ENCODE assay signal across 23 cellular contexts in genomic region chr12:49349266-49349665, GRCh38. TPM values are rescaled to one million over a fixed set of nuclear protein-coding genes. Genes with fewer than 3 reads are reported as not detected.
"Had no signal": no experiment of that assay in that cellular context is flagged by ENCODE, and none has a peak within 500 bp of the region (broad histone marks: within the 10 kb centered on the region; RNA-seq: fewer than 3 reads in every experiment).

No MANE protein-coding gene starts in this region.

- H3K9me3 ChIP-seq: body of pancreas, left ventricle myocardium inferior, neutrophil had no signal

- H3K4me3 Mint-ChIP-seq: activated CD4-positive, alpha-beta memory T cell treated with anti-CD3 and anti-CD28 coated beads, Interleukin-2, amount 10 ng/mL, durations not matched to agents 7 days and 5 days; activated naive CD8-positive, alpha-beta T cell treated with anti-CD3 and anti-CD28 coated beads, Interleukin-2, amount 10 ng/mL, durations not matched to agents 7 days and 5 days; activated T-cell treated with anti-CD3 and anti-CD28 coated beads, Interleukin-2, amount 50 U/mL, for 24 hours; stimulated activated naive CD8-positive, alpha-beta T cell treated with anti-CD3 and anti-CD28 coated beads, Interleukin-15, amount 100 ng/mL, for 72 hours; WTC11 had no signal

- H3K4me3 ChIP-seq: body of pancreas, left ventricle myocardium inferior had no signal

- H3K36me3 Mint-ChIP-seq: activated naive CD8-positive, alpha-beta T cell treated with anti-CD3 and anti-CD28 coated beads, Interleukin-2, amount 10 ng/mL, durations not matched to agents 7 days and 5 days; type B pancreatic cell; WTC11 had no signal

- ATAC-seq: body of pancreas; foreskin keratinocyte; stimulated activated naive CD8-positive, alpha-beta T cell treated with anti-CD3 and anti-CD28 coated beads, Interleukin-15, amount 100 ng/mL, for 72 hours; WTC11 had no signal

- H3K27ac Mint-ChIP-seq: activated CD4-positive, alpha-beta memory T cell treated with anti-CD3 and anti-CD28 coated beads, Interleukin-2, amount 10 ng/mL, durations not matched to agents 7 days and 5 days; activated naive CD8-positive, alpha-beta T cell treated with anti-CD3 and anti-CD28 coated beads, Interleukin-2, amount 10 ng/mL, durations not matched to agents 7 days and 5 days; activated T-cell treated with anti-CD3 and anti-CD28 coated beads, Interleukin-2, amount 50 U/mL, for 24 hours; activated T-helper 2 cell treated with anti-CD3 and anti-CD28 coated beads, Interferon-gamma antibody, Interleukin-2, Interleukin-4, amounts not matched to agents 10 μg/mL and 5 μg/mL and 100 μg/mL, durations not matched to agents 14 hours and 24 hours and 36 hours; stimulated activated naive CD8-positive, alpha-beta T cell treated with anti-CD3 and anti-CD28 coated beads, Interleukin-15, amount 100 ng/mL, for 72 hours; type B pancreatic cell; WTC11 had no signal

- H3K27ac ChIP-seq: body of pancreas, foreskin keratinocyte, left ventricle myocardium inferior, neutrophil had no signal

- H3K36me3 ChIP-seq: left ventricle myocardium inferior, neutrophil had no signal

- DNase-seq: activated CD4-positive, alpha-beta memory T cell treated with anti-CD3 and anti-CD28 coated beads, Interleukin-2, amount 10 ng/mL, durations not matched to agents 7 days and 5 days; activated CD4-positive, alpha-beta T cell treated with anti-CD3 and anti-CD28 coated beads for 48 hours; activated naive CD4-positive, alpha-beta T cell treated with Interleukin-2 at 50 U/mL for 16 hours; activated naive CD8-positive, alpha-beta T cell treated with anti-CD3 and anti-CD28 coated beads, Interleukin-2, amount 10 ng/mL, durations not matched to agents 7 days and 5 days; activated T-cell treated with anti-CD3 and anti-CD28 coated beads, Interleukin-2, amount 50 U/mL, for 24 hours; foreskin keratinocyte; glutamatergic neuron; left ventricle myocardium inferior; retina; stimulated activated CD4-positive, alpha-beta T cell treated with anti-CD3 and anti-CD28 coated beads, Interleukin-2, amount 100 ng/mL, for 48 hours had no signal

- H3K9me3 Mint-ChIP-seq: activated CD4-positive, alpha-beta memory T cell treated with anti-CD3 and anti-CD28 coated beads, Interleukin-2, amount 10 ng/mL, durations not matched to agents 7 days and 5 days; activated naive CD8-positive, alpha-beta T cell treated with anti-CD3 and anti-CD28 coated beads, Interleukin-2, amount 10 ng/mL, durations not matched to agents 7 days and 5 days; activated T-cell treated with anti-CD3 and anti-CD28 coated beads, Interleukin-2, amount 50 U/mL, for 24 hours; activated T-helper 2 cell treated with anti-CD3 and anti-CD28 coated beads, Interferon-gamma antibody, Interleukin-2, Interleukin-4, amounts not matched to agents 10 μg/mL and 5 μg/mL and 100 μg/mL, durations not matched to agents 14 hours and 24 hours and 36 hours; stimulated activated naive CD8-positive, alpha-beta T cell treated with anti-CD3 and anti-CD28 coated beads, Interleukin-15, amount 100 ng/mL, for 72 hours; type B pancreatic cell; WTC11 had no signal

- H3K4me1 ChIP-seq: foreskin keratinocyte had no signal

RNA-seq across cellular contexts. Expression of gene DNAJC22, which starts 2.6 kb away (rescaled TPM):
- total RNA-seq: mononuclear cell, skeletal muscle tissue had no signal
- polyA plus RNA-seq: foreskin keratinocyte had no signal

RNA-seq across cellular contexts. Expression of gene C1QL4, which starts 12.3 kb away (rescaled TPM):
- total RNA-seq: activated CD4-positive, alpha-beta memory T cell treated with anti-CD3 and anti-CD28 coated beads, Interleukin-2, amount 10 ng/mL, durations not matched to agents 7 days and 5 days; activated naive CD8-positive, alpha-beta T cell treated with anti-CD3 and anti-CD28 coated beads, Interleukin-2, amount 10 ng/mL, durations not matched to agents 7 days and 5 days; activated T-helper 2 cell treated with anti-CD3 and anti-CD28 coated beads, Interferon-gamma antibody, Interleukin-2, Interleukin-4, amounts not matched to agents 10 μg/mL and 5 μg/mL and 100 μg/mL, durations not matched to agents 14 hours and 24 hours and 36 hours; body of pancreas; cardiac septum; dermis microvascular lymphatic vessel endothelial cell; epithelial cell of proximal tubule; kidney epithelial cell; left ventricle myocardium inferior; skeletal muscle tissue had no signal
- polyA plus RNA-seq: fibroblast of lung had no signal

RNA-seq across cellular contexts. Expression of gene TROAP, which starts 26.2 kb away (rescaled TPM):
- total RNA-seq: body of pancreas, cardiac septum had no signal

RNA-seq across cellular contexts. Expression of gene PRPH, which starts 54.3 kb away (rescaled TPM):
- total RNA-seq: activated T-helper 2 cell treated with anti-CD3 and anti-CD28 coated beads, Interferon-gamma antibody, Interleukin-2, Interleukin-4, amounts not matched to agents 10 μg/mL and 5 μg/mL and 100 μg/mL, durations not matched to agents 14 hours and 24 hours and 36 hours; dermis microvascular lymphatic vessel endothelial cell; epithelial cell of proximal tubule; foreskin keratinocyte; left ventricle myocardium inferior; mononuclear cell had no signal
